ENCODE assay signal across 31 cellular contexts in the genomic region with DNA sequence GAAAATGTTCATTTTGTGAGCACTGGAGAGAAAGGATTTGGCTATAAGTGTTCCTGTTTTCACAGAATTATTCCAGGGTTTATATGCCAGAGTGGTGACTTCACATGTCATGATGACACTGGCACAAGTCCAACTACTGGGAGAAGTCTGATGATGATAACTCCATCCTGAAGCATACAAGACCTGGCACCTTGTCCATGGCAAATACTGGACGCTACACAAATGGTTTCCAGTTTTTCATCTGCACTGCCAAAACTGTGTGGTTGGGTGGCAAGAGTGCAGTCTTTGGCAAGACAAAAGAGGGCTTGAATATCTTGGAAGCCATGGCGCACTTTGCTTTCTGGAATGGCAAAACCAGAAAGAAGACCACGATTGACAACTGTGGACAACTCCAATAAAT.
"Had no signal": no experiment of that assay in that cellular context is flagged by ENCODE, and none has a peak within 500 bp of the region (broad histone marks: within the 10 kb centered on the region; RNA-seq: fewer than 3 reads in every experiment).

No MANE protein-coding gene starts in this region.

- H3K4me3 ChIP-seq: Peyer's patch had no signal

- H3K4me1 ChIP-seq: Peyer's patch had no signal

- H3K27me3 ChIP-seq: brain microvascular endothelial cell, Peyer's patch had no signal

- H3K36me3 ChIP-seq: brain microvascular endothelial cell, Peyer's patch had no signal

- H3K9me3 ChIP-seq: Peyer's patch had no signal

- H3K27ac ChIP-seq: brain microvascular endothelial cell, KMS-11, Peyer's patch had no signal

- ATAC-seq: activated CD4-positive, alpha-beta T cell treated with anti-CD3 and anti-CD28 coated beads for 36 hours; activated CD4-positive, CD25-positive, alpha-beta regulatory T cell treated with anti-CD3 and anti-CD28 coated beads, Interleukin-2, amount 50 U/mL, for 24 hours; activated CD8-positive, alpha-beta T cell treated with anti-CD3 and anti-CD28 coated beads, Interleukin-2, amount 10 ng/mL, durations not matched to agents 7 days and 5 days; PC-3; WTC11 had no signal

- H3K9ac ChIP-seq: KMS-11 had no signal

- H3K4me2 ChIP-seq: KMS-11 had no signal

- DNase-seq: activated CD4-positive, alpha-beta T cell treated with anti-CD3 and anti-CD28 coated beads for 36 hours; activated CD4-positive, alpha-beta T cell treated with anti-CD3 and anti-CD28 coated beads, Interleukin-2, amount 10 ng/mL, durations not matched to agents 7 days and 5 days; activated CD4-positive, alpha-beta T cell treated with anti-CD3 and anti-CD28 coated beads, Interleukin-2, amount 50 U/mL, for 48 hours; activated CD8-positive, alpha-beta T cell treated with anti-CD3 and anti-CD28 coated beads, Interleukin-2, amount 10 ng/mL, durations not matched to agents 7 days and 5 days; activated gamma-delta T cell; activated naive CD4-positive, alpha-beta T cell treated with Interleukin-2 at 50 U/mL for 16 hours; activated naive CD8-positive, alpha-beta T cell treated with anti-CD3 and anti-CD28 coated beads, Interleukin-2, amount 10 ng/mL, durations not matched to agents 7 days and 5 days; activated T-cell treated with anti-CD3 and anti-CD28 coated beads, Interleukin-2, amount 50 U/mL, for 24 hours; amygdala; brain microvascular endothelial cell; central memory CD4-positive, alpha-beta T cell; MM.1S; MV-4-11; NCI-H1092 treated with DMSO at 0.1 percent for 48 hours; NCI-H1417; NCI-H146; NCI-H187; NCI-H2029 treated with DMSO at 0.1 percent for 48 hours; NCI-H2107; NCI-H2171 treated with DMSO at 0.1 percent for 48 hours; NCI-H2227 treated with DMSO at 0.1 percent for 48 hours; NCI-H524; NCI-H69; NCI-H82; NK-92 treated with Interleukin-12 subunit alpha and Interleukin-12 subunit beta, amount 100 ng/mL, for 24 hours; PC-3; Peyer's patch; RPMI8226 had no signal
